In the genomic region with DNA sequence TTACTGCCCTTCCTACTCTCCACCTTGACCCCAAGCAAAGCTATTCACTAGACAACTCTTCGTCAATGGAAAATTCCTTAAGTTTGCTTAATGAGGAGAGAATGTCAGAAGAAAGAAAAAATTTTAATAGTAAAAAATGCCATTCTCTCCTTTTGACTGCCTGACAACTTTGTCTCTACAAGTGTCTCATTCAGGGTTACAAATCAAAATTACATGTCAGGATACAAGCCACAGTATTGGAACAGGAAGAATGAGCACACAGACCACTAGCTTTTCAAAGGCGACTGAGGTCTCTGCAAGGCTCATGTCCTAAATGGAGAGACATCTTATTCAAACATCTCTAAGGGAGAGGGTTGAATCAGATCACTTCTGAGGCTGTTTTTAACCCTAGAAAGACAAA, we compare ENCODE assay signal across 19 cellular contexts. TPM values are rescaled to one million over a fixed set of nuclear protein-coding genes. Genes with fewer than 3 reads are reported as not detected.
DNase-seq lines count a peak whose midpoint lies in the region; ATAC-seq and TF ChIP-seq lines count a peak whose summit lies in the region.
"Had no signal": no experiment of that assay in that cellular context is flagged by ENCODE, and none has a peak within 500 bp of the region (broad histone marks: within the 10 kb centered on the region; RNA-seq: fewer than 3 reads in every experiment).

No MANE protein-coding gene starts in this region.

- DNase-seq in cardiac muscle cell (ENCODE audit: low read depth in 1 of 2, low spot score in 1 of 2) (no peak), cardiac septum (ENCODE audit: low spot score) (no peak), progenitor cell of endocrine pancreas (ENCODE audit: low spot score, unreplicated experiment) (no peak), uterus (no peak), NCI-H1930 (lab: John Stamatoyannopoulos, UW) (no peak), testis (no peak)
- DNase-seq: AML-193, DMS79 treated with DMSO at 0.1 percent for 48 hours, NCI-H1048, NCI-H1436 treated with DMSO at 0.1 percent for 48 hours, NCI-H2029 treated with DMSO at 0.1 percent for 48 hours, NCI-H2171 had no signal

- H3K4me3 Mint-ChIP-seq in progenitor cell of endocrine pancreas (ENCODE audit: low read depth): no peak overlapping the region
- no peak overlapping the region for H3K4me3 Mint-ChIP-seq in activated T-helper 17 cell treated with anti-CD3 and anti-CD28 coated beads, Interleukin-2, amount 50 U/mL, for 72 hours

- no peaks in the 10 kb centered on the region for H3K36me3 Mint-ChIP-seq in progenitor cell of endocrine pancreas (ENCODE audit: insufficient read depth)
- H3K36me3 Mint-ChIP-seq in activated T-helper 17 cell treated with anti-CD3 and anti-CD28 coated beads, Interleukin-2, amount 50 U/mL, for 72 hours (ENCODE audit: low read depth): peaks cover 10% of the 10 kb centered on the region

- ATAC-seq in activated T-helper 17 cell treated with anti-CD3 and anti-CD28 coated beads, Interleukin-2, amount 50 U/mL, for 72 hours (replicated peaks): no peak
- ATAC-seq: Right ventricle myocardium inferior had no signal

- H3K9me3 ChIP-seq in cardiac muscle cell (ENCODE audit: low read depth) (no peaks in the 10 kb centered on the region), uterus (no peaks in the 10 kb centered on the region), testis (no peaks in the 10 kb centered on the region)
- H3K9me3 ChIP-seq: HAP-1 had no signal

- H3K27me3 ChIP-seq in cardiac muscle cell: no peaks in the 10 kb centered on the region
- peaks cover 5% of the 10 kb centered on the region for H3K27me3 ChIP-seq in layer of hippocampus (ENCODE audit: control insufficient read depth, insufficient read depth, low read length)
- H3K27me3 ChIP-seq in uterus: no peaks in the 10 kb centered on the region
- H3K27me3 ChIP-seq in testis: no peaks in the 10 kb centered on the region

- H3K27ac Mint-ChIP-seq in progenitor cell of endocrine pancreas: peak overlapping the region; percentile 51
- H3K27ac Mint-ChIP-seq in activated T-helper 17 cell treated with anti-CD3 and anti-CD28 coated beads, Interleukin-2, amount 50 U/mL, for 72 hours: no peak overlapping the region

- no peak for TF ChIP-seq POLR2A in uterus (IDR thresholded peaks at IDR 0.05)
- TF ChIP-seq POLR2A in testis (IDR thresholded peaks at IDR 0.05): no peak

- intact Hi-C loops in cardiac septum (cut with DNase I) (loop anchor here (10.0 kb wide), 1 partner anchor 618 kb away; no protein-coding TSS in a partner anchor), uterus (cut with DNase I; ENCODE audit: low total_unique reads) (no loop called here), testis (cut with DNase I; ENCODE audit: low total_unique reads) (no loop called here)

- WGBS in testis, 2 donors: 87 to 89% methylated on average over 2 of the region's 2 CpGs

- peaks cover 45% of the 10 kb centered on the region for H3K4me1 Mint-ChIP-seq in progenitor cell of endocrine pancreas (ENCODE audit: low read depth)
- no peaks in the 10 kb centered on the region for H3K4me1 Mint-ChIP-seq in activated T-helper 17 cell treated with anti-CD3 and anti-CD28 coated beads, Interleukin-2, amount 50 U/mL, for 72 hours

- peak overlapping the region; percentile 97 for H3K27ac ChIP-seq in cardiac muscle cell
- H3K27ac ChIP-seq in layer of hippocampus (ENCODE audit: low read depth, low read length): peak overlapping the region; percentile 6
- H3K27ac ChIP-seq in uterus: peak overlapping the region; percentile 97
- H3K27ac ChIP-seq in testis: no peak overlapping the region
- H3K27ac ChIP-seq: 22Rv1, C4-2B, HL-60 had no signal

- peaks cover 4% of the 10 kb centered on the region for H3K9me3 Mint-ChIP-seq in progenitor cell of endocrine pancreas (ENCODE audit: low read depth)
- H3K9me3 Mint-ChIP-seq in activated T-helper 17 cell treated with anti-CD3 and anti-CD28 coated beads, Interleukin-2, amount 50 U/mL, for 72 hours: no peaks in the 10 kb centered on the region

- peaks cover 42% of the 10 kb centered on the region for H3K4me1 ChIP-seq in cardiac muscle cell (ENCODE audit: low read depth)
- no peaks in the 10 kb centered on the region for H3K4me1 ChIP-seq in uterus
- no peaks in the 10 kb centered on the region for H3K4me1 ChIP-seq in testis

- H3K36me3 ChIP-seq in cardiac muscle cell: no peaks in the 10 kb centered on the region
- H3K36me3 ChIP-seq in uterus: no peaks in the 10 kb centered on the region
- H3K36me3 ChIP-seq in testis (ENCODE audit: low read depth, missing control alignments): no peaks in the 10 kb centered on the region
- H3K36me3 ChIP-seq: HAP-1 had no signal

- H3K27me3 Mint-ChIP-seq in progenitor cell of endocrine pancreas: no peaks in the 10 kb centered on the region
- H3K27me3 Mint-ChIP-seq in activated T-helper 17 cell treated with anti-CD3 and anti-CD28 coated beads, Interleukin-2, amount 50 U/mL, for 72 hours: peaks cover 71% of the 10 kb centered on the region

- no peak for TF ChIP-seq CTCF in cardiac muscle cell (IDR thresholded peaks at IDR 0.05; ENCODE audit: low read depth, low read length)
- no peak for TF ChIP-seq CTCF in progenitor cell of endocrine pancreas (IDR thresholded peaks at IDR 0.05; ENCODE audit: unreplicated experiment)
- TF ChIP-seq CTCF in uterus (IDR thresholded peaks at IDR 0.05): no peak
- no peak for TF ChIP-seq CTCF in testis (IDR thresholded peaks at IDR 0.05)

- H3K4me3 ChIP-seq in cardiac muscle cell: no peak overlapping the region
- H3K4me3 ChIP-seq in uterus: no peak overlapping the region
- H3K4me3 ChIP-seq in testis: no peak overlapping the region
- H3K4me3 ChIP-seq: HAP-1 had no signal

RNA-seq across cellular contexts. Expression of a gene that starts 12.6 kb away (rescaled TPM):
- 326 and 432 TPM in 2 replicates for total RNA-seq in cardiac muscle cell
- polyA plus RNA-seq in cardiac muscle cell: 224 and 249 TPM in 2 replicates
- total RNA-seq in cardiac septum: 40.3 TPM
- total RNA-seq in progenitor cell of endocrine pancreas: 133 and 143 TPM in 2 replicates
- total RNA-seq in uterus: 100 to 1,000 TPM in 2 of 4 donors, 10 to 100 TPM in 2; 84.0 to 184 (median 112) TPM
- total RNA-seq in testis: 10 to 100 TPM; 15.7 to 19.4 TPM
- polyA plus RNA-seq in testis (ENCODE audit: insufficient read depth, low read depth, low replicate concordance): 7.0 TPM
- total RNA-seq in activated T-helper 17 cell treated with anti-CD3 and anti-CD28 coated beads, Interleukin-2, amount 50 U/mL, for 72 hours: not detected

Comparison
In these comparisons a context has a peak if more than half of its experiments do, and no peak if none do; other contexts are left out.
1. H3K27ac ChIP-seq: peak in cardiac muscle cell (single experiment), layer of hippocampus (single experiment) and uterus (2 of 2); none in testis (0 of 2).
2. RNA of a gene that starts 12.6 kb away (total RNA-seq): 326 to 432 TPM in cardiac muscle cell, 133 to 143 TPM in progenitor cell of endocrine pancreas, 84.0 to 184 TPM in uterus, 40.3 TPM in cardiac septum (single experiment) and 15.7 to 19.4 TPM in testis; not detected in activated T-helper 17 cell treated with anti-CD3 and anti-CD28 coated beads, Interleukin-2, amount 50 U/mL, for 72 hours; every median in the first group is over 10 times any median in the second.